Comparison of ENCODE assay signal across 14 cellular contexts in the genomic region with DNA sequence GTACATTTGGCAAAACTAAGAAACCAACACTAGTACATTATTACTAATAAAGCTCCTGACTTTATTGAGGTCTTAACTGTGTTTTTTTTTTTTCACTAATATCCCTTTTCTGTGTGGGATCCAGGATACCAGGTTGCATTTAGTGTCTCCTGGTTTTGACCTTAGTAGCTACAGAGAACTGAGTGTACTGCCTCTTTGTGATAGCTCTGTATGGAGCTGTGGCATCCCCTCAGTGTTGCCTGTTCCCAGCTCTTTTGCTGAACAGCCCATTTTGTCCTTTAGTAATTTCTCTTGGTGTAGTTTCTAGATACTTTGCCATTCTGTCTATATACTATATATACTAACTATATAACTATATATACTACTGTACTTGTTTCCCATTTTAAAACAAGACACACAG.
"Had no signal": no experiment of that assay in that cellular context is flagged by ENCODE, and none has a peak within 500 bp of the region (broad histone marks: within the 10 kb centered on the region; RNA-seq: fewer than 3 reads in every experiment).

No MANE protein-coding gene starts in this region.

- H3K27me3 Mint-ChIP-seq: activated CD4-positive, alpha-beta memory T cell treated with anti-CD3 and anti-CD28 coated beads, Interleukin-2, amount 10 ng/mL, durations not matched to agents 7 days and 5 days; memory B cell; naive thymus-derived CD8-positive, alpha-beta T cell; stimulated activated memory B cell treated with anti-CD40 and anti-IgM and Interleukin-4, amounts not matched to agents 10 μg/mL and 1 μg/mL and 100 μg/mL, for 72 hours had no signal

- DNase-seq: activated CD4-positive, alpha-beta memory T cell treated with anti-CD3 and anti-CD28 coated beads, Interleukin-2, amount 10 ng/mL, durations not matched to agents 7 days and 5 days; activated CD4-positive, CD25-positive, alpha-beta regulatory T cell treated with anti-CD3 and anti-CD28 coated beads, Interleukin-2, amount 50 U/mL, for 72 hours; activated CD8-positive, alpha-beta memory T cell treated with anti-CD3 and anti-CD28 coated beads, Interleukin-2, amount 50 U/mL, for 48 hours; mucosa of descending colon; naive thymus-derived CD8-positive, alpha-beta T cell; posterior cingulate gyrus; retina; stimulated activated CD4-positive, alpha-beta T cell treated with anti-CD3 and anti-CD28 coated beads, Interleukin-2, amount 100 ng/mL, for 48 hours; T-helper 1 cell; tibial artery had no signal

- H3K4me3 Mint-ChIP-seq: activated CD4-positive, alpha-beta memory T cell treated with anti-CD3 and anti-CD28 coated beads, Interleukin-2, amount 10 ng/mL, durations not matched to agents 7 days and 5 days; memory B cell; naive thymus-derived CD8-positive, alpha-beta T cell; stimulated activated memory B cell treated with anti-CD40 and anti-IgM and Interleukin-4, amounts not matched to agents 10 μg/mL and 1 μg/mL and 100 μg/mL, for 72 hours had no signal

- H3K27me3 ChIP-seq: tibial artery had no signal

- H3K27ac Mint-ChIP-seq: memory B cell; stimulated activated memory B cell treated with anti-CD40 and anti-IgM and Interleukin-4, amounts not matched to agents 10 μg/mL and 1 μg/mL and 100 μg/mL, for 72 hours had no signal

- H3K9me3 ChIP-seq: mucosa of descending colon, tibial artery had no signal

- H3K4me3 ChIP-seq: mucosa of descending colon, tibial artery had no signal

- H3K27ac ChIP-seq: tibial artery had no signal

- ATAC-seq: left lobe of liver; mucosa of descending colon; naive thymus-derived CD8-positive, alpha-beta T cell; SK-N-SH treated with all-trans-retinoic acid at 6 μM for 48 hours; stimulated activated memory B cell treated with anti-CD40 and anti-IgM and Interleukin-4, amounts not matched to agents 10 μg/mL and 1 μg/mL and 100 μg/mL, for 72 hours had no signal

- H3K9me3 Mint-ChIP-seq: activated CD4-positive, alpha-beta memory T cell treated with anti-CD3 and anti-CD28 coated beads, Interleukin-2, amount 10 ng/mL, durations not matched to agents 7 days and 5 days; memory B cell; naive thymus-derived CD8-positive, alpha-beta T cell; stimulated activated memory B cell treated with anti-CD40 and anti-IgM and Interleukin-4, amounts not matched to agents 10 μg/mL and 1 μg/mL and 100 μg/mL, for 72 hours had no signal
